In the genomic region with DNA sequence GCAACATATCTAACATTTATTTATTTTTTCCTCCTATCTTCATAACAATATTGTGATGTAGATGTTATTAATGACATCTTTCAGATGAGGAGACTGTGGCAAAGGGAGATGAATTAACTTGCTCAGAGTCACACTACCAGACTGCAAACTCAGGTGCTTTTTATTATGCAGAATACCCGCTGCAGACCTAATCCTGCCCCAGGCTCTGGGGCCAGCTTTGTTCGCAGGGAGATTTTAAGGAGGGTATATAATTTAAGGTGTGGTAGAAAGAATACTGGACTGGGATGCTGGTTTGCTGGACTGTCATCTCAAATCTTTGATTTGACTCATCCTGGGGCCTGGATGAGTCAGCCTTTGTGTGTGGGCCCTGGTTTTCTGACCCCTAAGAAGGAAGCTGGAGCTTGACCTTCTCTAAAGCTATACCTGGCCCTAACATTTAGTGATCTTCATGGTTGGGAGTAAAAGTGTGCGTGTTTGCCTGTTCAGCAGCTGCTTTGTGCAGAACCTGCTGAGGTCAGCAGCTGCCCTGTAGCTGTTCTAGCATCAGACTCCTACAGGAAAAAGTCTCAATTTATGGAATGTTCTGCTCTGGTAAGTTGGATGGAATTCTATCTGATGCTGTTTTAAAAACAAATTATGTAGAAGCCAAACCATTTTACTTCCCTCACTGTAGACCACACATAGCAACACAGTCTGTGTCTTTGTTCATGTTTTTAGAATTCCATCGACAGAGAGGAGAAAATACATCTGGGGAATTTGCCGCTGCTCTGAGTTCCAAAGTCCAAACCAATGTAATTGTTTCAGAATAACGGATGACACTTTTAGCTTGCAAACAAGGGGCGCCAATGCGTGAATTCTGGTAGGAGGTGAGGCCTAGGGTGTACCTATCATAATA, we compare ENCODE assay signal across 3 cellular contexts.
TF ChIP-seq lines count a peak whose summit lies in the region.

No MANE protein-coding gene starts in this region.

TF ChIP-seq in SK-N-SH, 30 proteins besides CTCF, POLR2A, EP300 and RAD21:
- TF ChIP-seq JUND (IDR thresholded peaks at IDR 0.05) (peak; percentile 47), FOSL2 (IDR thresholded peaks at IDR 0.05; ENCODE audit: borderline replicate concordance, low read depth) (peak; percentile 79), TCF12 (IDR thresholded peaks at IDR 0.05) (0 out of 2 replicates have a peak, but pooled peaks have one; percentile 11), RFX5 (IDR thresholded peaks at IDR 0.05; ENCODE audit: low read length) (no peak)
- TF ChIP-seq, protein P1, sequence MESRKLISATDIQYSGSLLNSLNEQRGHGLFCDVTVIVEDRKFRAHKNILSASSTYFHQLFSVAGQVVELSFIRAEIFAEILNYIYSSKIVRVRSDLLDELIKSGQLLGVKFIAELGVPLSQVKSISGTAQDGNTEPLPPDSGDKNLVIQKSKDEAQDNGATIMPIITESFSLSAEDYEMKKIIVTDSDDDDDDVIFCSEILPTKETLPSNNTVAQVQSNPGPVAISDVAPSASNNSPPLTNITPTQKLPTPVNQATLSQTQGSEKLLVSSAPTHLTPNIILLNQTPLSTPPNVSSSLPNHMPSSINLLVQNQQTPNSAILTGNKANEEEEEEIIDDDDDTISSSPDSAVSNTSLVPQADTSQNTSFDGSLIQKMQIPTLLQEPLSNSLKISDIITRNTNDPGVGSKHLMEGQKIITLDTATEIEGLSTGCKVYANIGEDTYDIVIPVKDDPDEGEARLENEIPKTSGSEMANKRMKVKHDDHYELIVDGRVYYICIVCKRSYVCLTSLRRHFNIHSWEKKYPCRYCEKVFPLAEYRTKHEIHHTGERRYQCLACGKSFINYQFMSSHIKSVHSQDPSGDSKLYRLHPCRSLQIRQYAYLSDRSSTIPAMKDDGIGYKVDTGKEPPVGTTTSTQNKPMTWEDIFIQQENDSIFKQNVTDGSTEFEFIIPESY (IDR thresholded peaks at IDR 0.05; ENCODE audit: borderline replicate concordance, low read depth) = no peak
- TF ChIP-seq, protein P2, sequence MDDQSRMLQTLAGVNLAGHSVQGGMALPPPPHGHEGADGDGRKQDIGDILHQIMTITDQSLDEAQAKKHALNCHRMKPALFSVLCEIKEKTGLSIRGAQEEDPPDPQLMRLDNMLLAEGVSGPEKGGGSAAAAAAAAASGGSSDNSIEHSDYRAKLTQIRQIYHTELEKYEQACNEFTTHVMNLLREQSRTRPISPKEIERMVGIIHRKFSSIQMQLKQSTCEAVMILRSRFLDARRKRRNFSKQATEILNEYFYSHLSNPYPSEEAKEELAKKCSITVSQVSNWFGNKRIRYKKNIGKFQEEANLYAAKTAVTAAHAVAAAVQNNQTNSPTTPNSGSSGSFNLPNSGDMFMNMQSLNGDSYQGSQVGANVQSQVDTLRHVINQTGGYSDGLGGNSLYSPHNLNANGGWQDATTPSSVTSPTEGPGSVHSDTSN (IDR thresholded peaks at IDR 0.05) = 0 out of 2 replicates have a peak, but pooled peaks have one; percentile 21

TF ChIP-seq in SK-N-SH treated with all-trans-retinoic acid at 6 μM for 48 hours, 23 proteins besides CTCF, POLR2A, EP300 and RAD21:
- TF ChIP-seq, protein P3, sequence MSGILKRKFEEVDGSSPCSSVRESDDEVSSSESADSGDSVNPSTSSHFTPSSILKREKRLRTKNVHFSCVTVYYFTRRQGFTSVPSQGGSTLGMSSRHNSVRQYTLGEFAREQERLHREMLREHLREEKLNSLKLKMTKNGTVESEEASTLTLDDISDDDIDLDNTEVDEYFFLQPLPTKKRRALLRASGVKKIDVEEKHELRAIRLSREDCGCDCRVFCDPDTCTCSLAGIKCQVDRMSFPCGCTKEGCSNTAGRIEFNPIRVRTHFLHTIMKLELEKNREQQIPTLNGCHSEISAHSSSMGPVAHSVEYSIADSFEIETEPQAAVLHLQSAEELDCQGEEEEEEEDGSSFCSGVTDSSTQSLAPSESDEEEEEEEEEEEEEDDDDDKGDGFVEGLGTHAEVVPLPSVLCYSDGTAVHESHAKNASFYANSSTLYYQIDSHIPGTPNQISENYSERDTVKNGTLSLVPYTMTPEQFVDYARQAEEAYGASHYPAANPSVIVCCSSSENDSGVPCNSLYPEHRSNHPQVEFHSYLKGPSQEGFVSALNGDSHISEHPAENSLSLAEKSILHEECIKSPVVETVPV (CRISPR knock-in tag; IDR thresholded peaks at IDR 0.05) = no peak
TF ChIP-seq in SK-N-SH treated with all-trans-retinoic acid at 6 μM for 48 hours: peak in this region for 0.

TF ChIP-seq in K562, 482 proteins besides CTCF, POLR2A, EP300 and RAD21:
- TF ChIP-seq RBM22 (IDR thresholded peaks at IDR 0.05; ENCODE audit: low read depth, low read length, poor library complexity, severe bottlenecking) (no peak), C11orf30 (IDR thresholded peaks at IDR 0.05; ENCODE audit: low read depth) (peak; percentile 53; the same call in 1 of the 2 replicates), JUN (IDR thresholded peaks at IDR 0.05; ENCODE audit: borderline replicate concordance, low read depth, low read length) (peak; percentile 51; the same call in 1 of the 2 replicates), JUN (CRISPR knock-in tag; IDR thresholded peaks at IDR 0.05; ENCODE audit: borderline replicate concordance) (no peak), ZNF316 (IDR thresholded peaks at IDR 0.05) (0 out of 2 replicates have a peak, but pooled peaks have one; percentile 22), JUND (IDR thresholded peaks at IDR 0.05; ENCODE audit: borderline replicate concordance, low read depth, low read length) (peak; percentile 75; the same call in 1 of the 2 replicates), JUND (tag; IDR thresholded peaks at IDR 0.05; ENCODE audit: borderline replicate concordance, low read depth, low read length) (peak; percentile 39; the same call in 1 of the 3 replicates), FOSL1 (tag; conservative IDR thresholded peaks at IDR 0.05) (peak; percentile 86), ARID1B (IDR thresholded peaks at IDR 0.05) (0 out of 2 replicates have a peak, but pooled peaks have one; percentile 33), NFE2 (IDR thresholded peaks at IDR 0.05; ENCODE audit: low read depth) (0 out of 2 replicates have a peak, but pooled peaks have one; percentile 33), MAFK (IDR thresholded peaks at IDR 0.05; ENCODE audit: low read length) (peak; percentile 11; the same call in 1 of the 2 replicates), MTA3 (IDR thresholded peaks at IDR 0.05; ENCODE audit: borderline replicate concordance) (no peak)
- TF ChIP-seq, protein P4, sequence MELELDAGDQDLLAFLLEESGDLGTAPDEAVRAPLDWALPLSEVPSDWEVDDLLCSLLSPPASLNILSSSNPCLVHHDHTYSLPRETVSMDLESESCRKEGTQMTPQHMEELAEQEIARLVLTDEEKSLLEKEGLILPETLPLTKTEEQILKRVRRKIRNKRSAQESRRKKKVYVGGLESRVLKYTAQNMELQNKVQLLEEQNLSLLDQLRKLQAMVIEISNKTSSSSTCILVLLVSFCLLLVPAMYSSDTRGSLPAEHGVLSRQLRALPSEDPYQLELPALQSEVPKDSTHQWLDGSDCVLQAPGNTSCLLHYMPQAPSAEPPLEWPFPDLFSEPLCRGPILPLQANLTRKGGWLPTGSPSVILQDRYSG (tag; conservative IDR thresholded peaks at IDR 0.05; ENCODE audit: low read depth) = no peak
- TF ChIP-seq, protein P5, sequence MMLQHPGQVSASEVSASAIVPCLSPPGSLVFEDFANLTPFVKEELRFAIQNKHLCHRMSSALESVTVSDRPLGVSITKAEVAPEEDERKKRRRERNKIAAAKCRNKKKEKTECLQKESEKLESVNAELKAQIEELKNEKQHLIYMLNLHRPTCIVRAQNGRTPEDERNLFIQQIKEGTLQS (IDR thresholded peaks at IDR 0.05) = peak; percentile 81
- TF ChIP-seq, protein P5 (CRISPR knock-in tag; conservative IDR thresholded peaks at IDR 0.05) = no peak
